Comparison of ENCODE assay signal across 18 cellular contexts in genomic region chr16:47921535-47921934, GRCh38.
DNase-seq lines count a peak whose midpoint lies in the region; ATAC-seq and TF ChIP-seq lines count a peak whose summit lies in the region.
"Had no signal": no experiment of that assay in that cellular context is flagged by ENCODE, and none has a peak within 500 bp of the region (broad histone marks: within the 10 kb centered on the region; RNA-seq: fewer than 3 reads in every experiment).

No MANE protein-coding gene starts in this region.

- intact Hi-C loops in PC-3 (cut with micrococcal nuclease) = no loop called here

- no peaks in the 10 kb centered on the region for H4K20me1 ChIP-seq in PC-3 (ENCODE audit: low read length)

- no peak for TF ChIP-seq CTCF in PC-3 (conservative IDR thresholded peaks at IDR 0.05; ENCODE audit: low read depth, low read length)

- no peaks in the 10 kb centered on the region for H3K4me1 Mint-ChIP-seq in stimulated activated effector memory CD8-positive, alpha-beta T cell treated with anti-CD3 and anti-CD28 coated beads, Interleukin-12 subunit alpha, Interleukin-12 subunit beta, amount 100 ng/mL, for 72 hours
- H3K4me1 Mint-ChIP-seq: CD4-positive, alpha-beta memory T cell; GM23338; H9 had no signal

- BruUV-seq in PC-3 (replicated peaks; lab: Mats Ljungman, UMichigan) = no TSS peak

- no peak overlapping the region for H3K27ac ChIP-seq in PC-3 (ENCODE audit: low read length)

- H3K9me3 Mint-ChIP-seq in stimulated activated effector memory CD8-positive, alpha-beta T cell treated with anti-CD3 and anti-CD28 coated beads, Interleukin-12 subunit alpha, Interleukin-12 subunit beta, amount 100 ng/mL, for 72 hours = no peaks in the 10 kb centered on the region
- H3K9me3 Mint-ChIP-seq: CD4-positive, alpha-beta memory T cell had no signal

- no peaks in the 10 kb centered on the region for H3K9me2 ChIP-seq in PC-3 (replicated peaks; ENCODE audit: low read length)

- H3K9me3 ChIP-seq in PC-3 (ENCODE audit: low read length) = no peaks in the 10 kb centered on the region

- H3K4me2 ChIP-seq in PC-3 (ENCODE audit: low read length) = peak overlapping the region; percentile 28
- H3K4me2 ChIP-seq: GM23338 had no signal

- H3K9ac ChIP-seq in PC-3 (ENCODE audit: low read length) = no peak overlapping the region

- H3K27me3 ChIP-seq in PC-3 (ENCODE audit: low read length) = no peaks in the 10 kb centered on the region

- H3K27ac Mint-ChIP-seq in stimulated activated effector memory CD8-positive, alpha-beta T cell treated with anti-CD3 and anti-CD28 coated beads, Interleukin-12 subunit alpha, Interleukin-12 subunit beta, amount 100 ng/mL, for 72 hours = no peak overlapping the region
- H3K27ac Mint-ChIP-seq: CD4-positive, alpha-beta memory T cell; GM23338; H9 had no signal

- peaks cover 32% of the 10 kb centered on the region for H3K4me1 ChIP-seq in PC-3 (ENCODE audit: insufficient read depth, low read length)

- no peaks in the 10 kb centered on the region for H3K79me2 ChIP-seq in PC-3 (ENCODE audit: low read length)

- H3K36me3 ChIP-seq in PC-3 (ENCODE audit: low read depth, low read length) = no peaks in the 10 kb centered on the region

- no peaks in the 10 kb centered on the region for H3K36me3 Mint-ChIP-seq in stimulated activated effector memory CD8-positive, alpha-beta T cell treated with anti-CD3 and anti-CD28 coated beads, Interleukin-12 subunit alpha, Interleukin-12 subunit beta, amount 100 ng/mL, for 72 hours
- H3K36me3 Mint-ChIP-seq: CD4-positive, alpha-beta memory T cell had no signal

- no peak overlapping the region for H2AFZ ChIP-seq in PC-3 (ENCODE audit: low read length)
- H2AFZ ChIP-seq: GM23338 had no signal

- CTCF ChIA-PET in PC-3 (lab: Charles Lee) = no interaction called here

- H3F3A ChIP-seq in PC-3 (ENCODE audit: low read length, unreplicated experiment) = no peaks in the 10 kb centered on the region

- DNase-seq in DMS53 (lab: John Stamatoyannopoulos, UW) = peak; percentile 8
- no peak for DNase-seq in DMS53 treated with DMSO at 0.1 percent for 48 hours (lab: John Stamatoyannopoulos, UW; ENCODE audit: unreplicated experiment)
- peak; percentile 10 for DNase-seq in PC-3
- no peak for DNase-seq in stimulated activated effector memory CD8-positive, alpha-beta T cell treated with anti-CD3 and anti-CD28 coated beads, Interleukin-12 subunit alpha, Interleukin-12 subunit beta, amount 100 ng/mL, for 72 hours (ENCODE audit: low spot score in 2 of 2)
- no peak for DNase-seq in NCI-H1092 (lab: John Stamatoyannopoulos, UW)
- DNase-seq: 8988T; C1 segment of cervical spinal cord; Calu3; CD4-positive, alpha-beta memory T cell; COR-L47; DMS79; EL; GDM1; H9 had no signal

- H3K4me3 Mint-ChIP-seq in stimulated activated effector memory CD8-positive, alpha-beta T cell treated with anti-CD3 and anti-CD28 coated beads, Interleukin-12 subunit alpha, Interleukin-12 subunit beta, amount 100 ng/mL, for 72 hours = no peak overlapping the region
- H3K4me3 Mint-ChIP-seq: CD4-positive, alpha-beta memory T cell; GM23338; H9 had no signal

- no peak overlapping the region for H3K4me3 ChIP-seq in PC-3 (ENCODE audit: low read length)
- H3K4me3 ChIP-seq: GM12878, GM23338 had no signal

- ATAC-seq in GM18511 (IDR thresholded peaks at IDR 0.05; ENCODE audit: unreplicated experiment) = peak; percentile 60
- no peak for ATAC-seq in PC-3
- ATAC-seq in stimulated activated effector memory CD8-positive, alpha-beta T cell treated with anti-CD3 and anti-CD28 coated beads, Interleukin-12 subunit alpha, Interleukin-12 subunit beta, amount 100 ng/mL, for 72 hours = no peak
- ATAC-seq: GM12878, GM23338, HCT116 had no signal

- POLR2A ChIA-PET in PC-3 (lab: Charles Lee; ENCODE audit: unreplicated experiment) = no interaction called here

Comparison
In these comparisons a context has a peak if more than half of its experiments do, and no peak if none do; other contexts are left out.
1. DNase-seq: peak in DMS53 (single experiment) and PC-3 (single experiment); none in DMS53 treated with DMSO at 0.1 percent for 48 hours (single experiment), stimulated activated effector memory CD8-positive, alpha-beta T cell treated with anti-CD3 and anti-CD28 coated beads, Interleukin-12 subunit alpha, Interleukin-12 subunit beta, amount 100 ng/mL, for 72 hours (0 of 2) and NCI-H1092 (single experiment).